ENCODE assay signal across 14 cellular contexts in genomic region chr1:115729765-115730164, GRCh38.
DNase-seq lines count a peak whose midpoint lies in the region; ATAC-seq and TF ChIP-seq lines count a peak whose summit lies in the region.
"Had no signal": no experiment of that assay in that cellular context is flagged by ENCODE, and none has a peak within 500 bp of the region (broad histone marks: within the 10 kb centered on the region; RNA-seq: fewer than 3 reads in every experiment).

No MANE protein-coding gene starts in this region.

- H3K27ac ChIP-seq in caudate nucleus (ENCODE audit: low read depth, low read length), result no peak overlapping the region
- H3K27ac ChIP-seq: HL-60 had no signal

- peak; percentile 81 for DNase-seq in GM12865 (ENCODE audit: low read depth)
- no peak for DNase-seq in NCI-H146 treated with DMSO at 0.1 percent for 48 hours (lab: John Stamatoyannopoulos, UW; ENCODE audit: unreplicated experiment)
- no peak for DNase-seq in stimulated activated CD4-positive, alpha-beta T cell treated with anti-CD3 and anti-CD28 coated beads, Interleukin-1b, Interleukin-23, amount 100 ng/mL, for 48 hours
- no peak for DNase-seq in stimulated activated CD4-positive, alpha-beta T cell treated with anti-CD3 and anti-CD28 coated beads, Interleukin-15, amount 100 ng/mL, for 24 hours
- DNase-seq in caudate nucleus (lab: John Stamatoyannopoulos, UW), result no peak
- DNase-seq: activated T-cell treated with anti-CD3 and anti-CD28 coated beads, Interleukin-2, amount 50 U/mL, for 24 hours; GDM1; NCI-H1436; stimulated activated naive CD4-positive, alpha-beta T cell treated with Interleukin-2 at 50 U/mL for 16 hours had no signal

- peak; percentile 80 for ATAC-seq in GM19372 (IDR thresholded peaks at IDR 0.05; ENCODE audit: low read depth, unreplicated experiment)
- peak; percentile 97 for ATAC-seq in HG02759 (IDR thresholded peaks at IDR 0.05; ENCODE audit: unreplicated experiment)
- peak; percentile 91 for ATAC-seq in HG03460 (IDR thresholded peaks at IDR 0.05; ENCODE audit: unreplicated experiment)
- ATAC-seq: natural killer cell treated with Interleukin-12 subunit alpha and Interleukin-12 subunit beta and Interleukin-15 and Interleukin-18, amount 100 ng/mL, for 72 hours had no signal

- no peak overlapping the region for H3K4me3 ChIP-seq in GM12865 (ENCODE audit: low read depth, low read length)

- no peak for TF ChIP-seq CTCF in GM12865 (IDR thresholded peaks at IDR 0.05; ENCODE audit: insufficient read depth, low read depth, low read length, missing control alignments)
